Comparison of ENCODE assay signal across 8 cellular contexts in genomic region chr19:8005534-8006256, GRCh38. TPM values are rescaled to one million over a fixed set of nuclear protein-coding genes. Genes with fewer than 3 reads are reported as not detected.
DNase-seq lines count a peak whose midpoint lies in the region; ATAC-seq and TF ChIP-seq lines count a peak whose summit lies in the region.

ELAVL1 (minus strand) TSS chr19:8005641; CDS start chr19:7991815, 13,826 bp downstream.

- 0 to 3% (median 1%) methylated on average over 10 to 98 of the region's 98 CpGs for WGBS in stomach, 5 donors

- DNase-seq in DMS53 treated with DMSO at 0.1 percent for 48 hours (lab: John Stamatoyannopoulos, UW; ENCODE audit: unreplicated experiment), result peak; percentile 69
- peak; percentile 85 for DNase-seq in LHCN-M2 (ENCODE audit: low read depth)
- DNase-seq in SHP77 (lab: John Stamatoyannopoulos, UW), result peak; percentile 68 to 86
- DNase-seq in activated effector memory CD4-positive, alpha-beta T cell treated with anti-CD3 and anti-CD28 coated beads, Interleukin-2, amount 50 U/mL, for 16 hours, result peak; percentile 97
- peak; percentile 91 for DNase-seq in fibroblast of villous mesenchyme (ENCODE audit: low read depth)
- DNase-seq in neural crest cell (ENCODE audit: low read depth, low spot score), result peak; percentile 88
- DNase-seq in stomach, result peak; percentile 93

- peaks cover 34 to 54% (median 52%) of the 10 kb centered on the region in 4 donors for H3K4me1 ChIP-seq in stomach

- H3K4me3 ChIP-seq in fibroblast of villous mesenchyme (ENCODE audit: low read depth, low read length) (peak within 1 kb of the TSS; percentile 91), stomach (peak within 1 kb of the TSS; percentile 81 to 94 (median 84))

- TF ChIP-seq POLR2A in stomach (IDR thresholded peaks at IDR 0.05), result no peak

- peak within 1 kb of the TSS; percentile 99 for H3K27ac Mint-ChIP-seq in neural crest cell (ENCODE audit: unreplicated experiment)

- TF ChIP-seq CTCF in fibroblast of villous mesenchyme (IDR thresholded peaks at IDR 0.05; ENCODE audit: insufficient read depth, low read depth, low read length), result no peak
- no peak for TF ChIP-seq CTCF in neural crest cell (conservative IDR thresholded peaks at IDR 0.05)
- TF ChIP-seq CTCF in stomach (IDR thresholded peaks at IDR 0.05), result no peak

- peak within 1 kb of the TSS; percentile 77 to 95 (median 90) for H3K27ac ChIP-seq in stomach

- H3K4me1 Mint-ChIP-seq in neural crest cell, result peaks cover 36% of the 10 kb centered on the region

- no peaks in the 10 kb centered on the region for H3K9me3 ChIP-seq in stomach

- H3K27me3 ChIP-seq in stomach, result no peaks in the 10 kb centered on the region

- peaks cover 2% of the 10 kb centered on the region for H3K36me3 Mint-ChIP-seq in neural crest cell (ENCODE audit: low read depth)

- ATAC-seq in GM21786 (IDR thresholded peaks at IDR 0.05; ENCODE audit: unreplicated experiment), result peak; percentile 57

- intact Hi-C loops in stomach (cut with DNase I; ENCODE audit: low total_unique reads), result loop anchor here (10.0 kb wide), 1 partner anchor 161 kb away; no protein-coding TSS in a partner anchor

- peak within 1 kb of the TSS; percentile 95 for H3K4me3 Mint-ChIP-seq in neural crest cell

- H3K36me3 ChIP-seq in stomach, result peaks cover 0 to 12% (median 7%) of the 10 kb centered on the region in 4 donors

- TF ChIP-seq EP300 in stomach (IDR thresholded peaks at IDR 0.05), result no peak

- no peaks in the 10 kb centered on the region for H3K27me3 Mint-ChIP-seq in neural crest cell (ENCODE audit: low read depth)

- H3K9me3 Mint-ChIP-seq in neural crest cell, result no peaks in the 10 kb centered on the region

RNA-seq across cellular contexts. Expression of gene ELAVL1, which starts in this region (rescaled TPM):
- total RNA-seq in LHCN-M2 (2014; rRNA removed) (44.4 and 62.4 TPM in 2 replicates), fibroblast of villous mesenchyme (20.3 and 26.8 TPM in 2 replicates), neural crest cell (209 and 211 TPM in 2 replicates), stomach (10 to 100 TPM; 11.2 to 50.2 (median 20.2) TPM)
- polyA plus RNA-seq in LHCN-M2 (2012), result 73.5 TPM
- 10 to 100 TPM; 14.7 to 25.4 (median 18.5) TPM for polyA plus RNA-seq in stomach

Comparison
In these comparisons a context has a peak if more than half of its experiments do, and no peak if none do; other contexts are left out.
1. Peak in every context shown above with its lines: DNase-seq, ATAC-seq, H3K4me3 ChIP-seq and H3K27ac ChIP-seq.